Comparison of ENCODE assay signal across 1 cellular context in genomic region chr3:58021072-58021959, GRCh38.
TF ChIP-seq lines count a peak whose summit lies in the region.

No MANE protein-coding gene starts in this region.

TF ChIP-seq in GM23338, 12 proteins besides CTCF, POLR2A, EP300 and RAD21 (continued from another document):
- peak; percentile 95 for TF ChIP-seq ZNF462 (CRISPR knock-in tag; IDR thresholded peaks at IDR 0.05)
- TF ChIP-seq REST (IDR thresholded peaks at IDR 0.05; ENCODE audit: unreplicated experiment) = no peak
- no peak for TF ChIP-seq EZH2 (IDR thresholded peaks at IDR 0.05; ENCODE audit: low read depth, unreplicated experiment)
